8 cellular contexts compared by ENCODE assay signal in genomic region chr21:39313457-39314154, GRCh38. TPM values are rescaled to one million over a fixed set of nuclear protein-coding genes. Genes with fewer than 3 reads are reported as not detected.
DNase-seq lines count a peak whose midpoint lies in the region; ATAC-seq, FAIRE-seq and TF ChIP-seq lines count a peak whose summit lies in the region.

Gene BRWD1, minus strand, starts transcription at chr21:39313632. Its CDS starts 141 bp downstream, at chr21:39313491.

- no peak for FAIRE-seq in bronchial epithelial cell (lab: Jason Lieb, UNC)

- peaks cover 13% of the 10 kb centered on the region for H3K4me1 Mint-ChIP-seq in WTC11

- CTCF ChIA-PET in WTC11 (lab: Charles Lee), result interaction anchor here (0.7 to 1.0 kb wide), 2 partner anchors 140 to 156 kb away, joined by 3 read pairs; no protein-coding TSS in a partner anchor

- H3K4me3 ChIP-seq in bronchial epithelial cell (ENCODE audit: low read depth, low read length), result peak within 1 kb of the TSS; percentile 95

- peak; percentile 92 for DNase-seq in SIG-M5 treated with dmso at 0.1 percent for 504 hours (lab: John Stamatoyannopoulos, UW; ENCODE audit: unreplicated experiment)
- DNase-seq in SIG-M5 (lab: John Stamatoyannopoulos, UW), result no peak
- DNase-seq in NCI-H2196 (lab: John Stamatoyannopoulos, UW; ENCODE audit: unreplicated experiment), result peak; percentile 92
- DNase-seq in WTC11 (ENCODE audit: low spot score), result peak; percentile 75
- DNase-seq in bronchial epithelial cell (ENCODE audit: low read depth), result peak; percentile 39
- peak; percentile 88 for DNase-seq in iris pigment epithelial cell (ENCODE audit: low read depth)
- DNase-seq in stimulated activated CD4-positive, alpha-beta T cell treated with anti-CD3 and anti-CD28 coated beads, Interleukin-12 subunit alpha, Interleukin-12 subunit beta, amount 100 ng/mL, for 24 hours (ENCODE audit: low read depth in 2 of 2), result peak; percentile 59 to 63

- no peaks in the 10 kb centered on the region for H3K27me3 ChIP-seq in bronchial epithelial cell (ENCODE audit: control insufficient read depth, insufficient read depth, low read length)

- peak within 1 kb of the TSS; percentile 91 for H3K4me3 Mint-ChIP-seq in WTC11

- peak within 1 kb of the TSS; percentile 98 for H3K27ac Mint-ChIP-seq in WTC11

- TF ChIP-seq CTCF in WTC11 (IDR thresholded peaks at IDR 0.05) (no peak), bronchial epithelial cell (IDR thresholded peaks at IDR 0.05; ENCODE audit: insufficient read depth, low read length, severe bottlenecking) (peak; percentile 6)

- POLR2A ChIA-PET in WTC11 (lab: Charles Lee), result interaction anchor here (0.5 to 2.1 kb wide), 5 partner anchors 28 to 130 kb away, joined by 3 to 10 read pairs (median 6); partner anchors contain the start of genes HMGN1 and PSMG1

- ATAC-seq in HG02981 (IDR thresholded peaks at IDR 0.05; ENCODE audit: unreplicated experiment) (peak; percentile 47), WTC11 (peak; percentile 18)

- no peaks in the 10 kb centered on the region for H3K27me3 Mint-ChIP-seq in WTC11 (ENCODE audit: low read depth)

- peaks cover 33% of the 10 kb centered on the region for H3K36me3 Mint-ChIP-seq in WTC11

- H3K36me3 ChIP-seq in bronchial epithelial cell (ENCODE audit: control insufficient read depth, insufficient read depth, low read length), result peaks cover 8% of the 10 kb centered on the region

- H3K9me3 Mint-ChIP-seq in WTC11, result no peaks in the 10 kb centered on the region

TF ChIP-seq in WTC11, 78 proteins besides CTCF, POLR2A, EP300 and RAD21 (continues in another document):
- peak; percentile 87 for TF ChIP-seq E2F4 (CRISPR knock-in tag; IDR thresholded peaks at IDR 0.05; ENCODE audit: borderline replicate concordance, low read depth)
- TF ChIP-seq SMAD3 (CRISPR knock-in tag; IDR thresholded peaks at IDR 0.05; ENCODE audit: borderline replicate concordance), result peak; percentile 48
- peak; percentile 70; the same call in 1 of the 2 replicates for TF ChIP-seq GABPB1 (CRISPR knock-in tag; IDR thresholded peaks at IDR 0.05)
- TF ChIP-seq TCF7 (CRISPR knock-in tag; IDR thresholded peaks at IDR 0.05; ENCODE audit: low read depth), result no peak
- TF ChIP-seq NFE2L1 (CRISPR knock-in tag; IDR thresholded peaks at IDR 0.05), result peak; percentile 83; the same call in 1 of the 2 replicates
- TF ChIP-seq, protein P1, sequence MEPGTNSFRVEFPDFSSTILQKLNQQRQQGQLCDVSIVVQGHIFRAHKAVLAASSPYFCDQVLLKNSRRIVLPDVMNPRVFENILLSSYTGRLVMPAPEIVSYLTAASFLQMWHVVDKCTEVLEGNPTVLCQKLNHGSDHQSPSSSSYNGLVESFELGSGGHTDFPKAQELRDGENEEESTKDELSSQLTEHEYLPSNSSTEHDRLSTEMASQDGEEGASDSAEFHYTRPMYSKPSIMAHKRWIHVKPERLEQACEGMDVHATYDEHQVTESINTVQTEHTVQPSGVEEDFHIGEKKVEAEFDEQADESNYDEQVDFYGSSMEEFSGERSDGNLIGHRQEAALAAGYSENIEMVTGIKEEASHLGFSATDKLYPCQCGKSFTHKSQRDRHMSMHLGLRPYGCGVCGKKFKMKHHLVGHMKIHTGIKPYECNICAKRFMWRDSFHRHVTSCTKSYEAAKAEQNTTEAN (CRISPR knock-in tag; IDR thresholded peaks at IDR 0.05), result peak; percentile 89
- peak; percentile 42; the same call in 1 of the 2 replicates for TF ChIP-seq CREM (CRISPR knock-in tag; IDR thresholded peaks at IDR 0.05)
- peak; percentile 53; the same call in 1 of the 2 replicates for TF ChIP-seq NFATC4 (CRISPR knock-in tag; IDR thresholded peaks at IDR 0.05)
- TF ChIP-seq MYBL2 (CRISPR knock-in tag; IDR thresholded peaks at IDR 0.05), result peak; percentile 77
- TF ChIP-seq FOXK1 (CRISPR knock-in tag; IDR thresholded peaks at IDR 0.05), result peak; percentile 72
- peak; percentile 79; the same call in 1 of the 2 replicates for TF ChIP-seq ZNF219 (CRISPR knock-in tag; IDR thresholded peaks at IDR 0.05; ENCODE audit: borderline replicate concordance)
- TF ChIP-seq, protein P2, sequence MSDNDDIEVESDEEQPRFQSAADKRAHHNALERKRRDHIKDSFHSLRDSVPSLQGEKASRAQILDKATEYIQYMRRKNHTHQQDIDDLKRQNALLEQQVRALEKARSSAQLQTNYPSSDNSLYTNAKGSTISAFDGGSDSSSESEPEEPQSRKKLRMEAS (CRISPR knock-in tag; IDR thresholded peaks at IDR 0.05), result peak; percentile 96
- peak; percentile 88 for TF ChIP-seq FOXP4 (CRISPR knock-in tag; IDR thresholded peaks at IDR 0.05)
- peak; percentile 40; the same call in 1 of the 2 replicates for TF ChIP-seq E2F1 (CRISPR knock-in tag; IDR thresholded peaks at IDR 0.05)
- peak; percentile 98 for TF ChIP-seq ZNF281 (CRISPR knock-in tag; IDR thresholded peaks at IDR 0.05)
- peak; percentile 92 for TF ChIP-seq HMGXB4 (CRISPR knock-in tag; IDR thresholded peaks at IDR 0.05)

RNA-seq across cellular contexts. Expression of gene BRWD1, which starts in this region (rescaled TPM):
- total RNA-seq in WTC11 (2021) (48.8 to 53.3 TPM (median 52.5 TPM) in 3 replicates), bronchial epithelial cell (70.5 and 71.6 TPM in 2 replicates)
